ENCODE assay signal across 25 cellular contexts in the genomic region with DNA sequence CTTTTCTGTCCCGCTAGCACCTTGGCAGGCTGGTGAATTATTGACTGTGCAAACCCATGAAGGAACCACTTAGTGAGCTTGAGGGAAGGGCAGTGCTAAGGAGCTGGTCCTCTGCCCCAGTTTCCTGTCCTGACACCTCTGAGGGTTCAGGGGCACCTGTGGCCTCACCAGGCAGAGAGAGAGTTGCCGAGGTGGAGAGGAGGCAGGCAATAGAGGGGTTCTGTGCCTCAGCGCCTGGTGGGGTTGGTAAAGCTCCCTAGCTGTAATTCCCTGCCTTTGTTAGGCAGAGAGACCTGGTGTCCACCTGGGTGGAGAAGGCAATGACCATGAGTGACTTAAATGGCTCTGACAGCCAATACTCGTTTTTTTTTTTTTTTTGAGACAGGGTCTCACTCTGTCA. TPM values are rescaled to one million over a fixed set of nuclear protein-coding genes. Genes with fewer than 3 reads are reported as not detected.
A peak's percentile ranks its signal among the peaks of the same experiment; 100 is the strongest.
DNase-seq lines count a peak whose midpoint lies in the region; ATAC-seq lines count a peak whose summit lies in the region.
"Had no signal": no experiment of that assay in that cellular context is flagged by ENCODE, and none has a peak within 500 bp of the region (broad histone marks: within the 10 kb centered on the region; RNA-seq: fewer than 3 reads in every experiment).

No MANE protein-coding gene starts in this region.

- no peak for ATAC-seq in HG02885 (IDR thresholded peaks at IDR 0.05; ENCODE audit: poor library complexity, unreplicated experiment)
- ATAC-seq in HG03175 (IDR thresholded peaks at IDR 0.05; ENCODE audit: unreplicated experiment) = no peak
- ATAC-seq: A549; CD8-positive, alpha-beta T cell had no signal

- DNase-seq in left kidney (ENCODE audit: low read depth, low spot score) (peak; percentile 36), posterior vena cava (ENCODE audit: low spot score) (peak; percentile 48)
- DNase-seq: 8988T; ACHN; AML-193; BE2C; C1 segment of cervical spinal cord; Caco-2; Calu3; CD4-positive, alpha-beta memory T cell; CD4-positive, alpha-beta T cell; CD4-positive, CD25-positive, alpha-beta regulatory T cell; CD8-positive, alpha-beta memory T cell; CD8-positive, alpha-beta T cell; COR-L47; DMS 273 treated with DMSO at 0.1 percent for 48 hours; DMS153; DMS53; DMS79; DMS79 treated with DMSO at 0.1 percent for 48 hours; DND-41; EL had no signal

- intact Hi-C loops in posterior vena cava (cut with DNase I) = loop anchor here in 1 of 2 donors (5.0 kb wide), 1 partner anchor 1382 kb away; no protein-coding TSS in a partner anchor

RNA-seq across cellular contexts. Expression of a gene that starts 36.3 kb away (rescaled TPM):
- 100 to 1,000 TPM; 425 to 833 TPM for total RNA-seq in posterior vena cava
